In the genomic region with DNA sequence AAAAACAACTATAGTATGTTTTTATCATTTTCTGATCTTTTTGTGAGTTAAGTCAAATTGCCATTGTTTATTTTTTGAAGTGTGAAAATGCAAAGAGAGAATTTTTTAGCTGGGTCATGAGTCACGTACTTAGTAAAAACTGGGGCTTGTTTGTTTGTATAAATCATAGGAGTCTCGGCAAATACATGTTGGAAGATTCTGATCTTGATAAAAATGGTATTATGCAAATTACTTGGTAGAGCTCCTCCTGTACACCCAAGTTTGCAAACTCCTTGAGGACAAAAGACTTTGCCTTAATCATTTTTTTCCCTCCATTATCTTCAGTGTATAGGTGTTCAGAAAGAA, we compare ENCODE assay signal across 26 cellular contexts. TPM values are rescaled to one million over a fixed set of nuclear protein-coding genes. Genes with fewer than 3 reads are reported as not detected.
DNase-seq lines count a peak whose midpoint lies in the region; ATAC-seq, FAIRE-seq and TF ChIP-seq lines count a peak whose summit lies in the region.
"Had no signal": no experiment of that assay in that cellular context is flagged by ENCODE, and none has a peak within 500 bp of the region (broad histone marks: within the 10 kb centered on the region; RNA-seq: fewer than 3 reads in every experiment).

No MANE protein-coding gene starts in this region.

- no peaks in the 10 kb centered on the region for H3K9me3 Mint-ChIP-seq in HFFc6
- H3K9me3 Mint-ChIP-seq: activated naive CD4-positive, alpha-beta T cell treated with anti-CD3 and anti-CD28 coated beads, Interleukin-2, amount 50 U/mL, for 72 hours; CD8-positive, alpha-beta memory T cell; mesothelial cell of epicardium had no signal

- POLR2A ChIA-PET in A549 (lab: Yijun Ruan, JAX): no interaction called here

- no peaks in the 10 kb centered on the region; the same call in 1 of the 2 replicates for H3K27me3 Mint-ChIP-seq in HFFc6 (ENCODE audit: insufficient read depth)
- H3K27me3 Mint-ChIP-seq: activated CD4-positive, alpha-beta T cell treated with anti-CD3 and anti-CD28 coated beads for 36 hours; CD8-positive, alpha-beta memory T cell had no signal

- no peaks in the 10 kb centered on the region for H3K27me3 ChIP-seq in WERI-Rb-1 (ENCODE audit: insufficient read depth, low read depth, severe bottlenecking)
- H3K27me3 ChIP-seq: breast epithelium, neutrophil, right lobe of liver, spleen, stomach had no signal

- CTCF ChIA-PET in A549 (lab: Yijun Ruan, JAX): interaction anchor here (1.0 to 10.4 kb wide), 3 partner anchors 12 to 84 kb away, joined by 3 to 128 read pairs (median 3); no protein-coding TSS in a partner anchor

- H3K9me3 ChIP-seq in A549 (no peaks in the 10 kb centered on the region), WERI-Rb-1 (ENCODE audit: severe bottlenecking) (no peaks in the 10 kb centered on the region)
- H3K9me3 ChIP-seq: breast epithelium, neutrophil, right lobe of liver, SK-N-SH, spleen, stomach had no signal

- no peak for TF ChIP-seq RAD21 in A549 (conservative IDR thresholded peaks at IDR 0.05 in 1 of 2, IDR thresholded peaks at IDR 0.05 in 1 of 2)

- no peak for TF ChIP-seq POLR2A in A549 (IDR thresholded peaks at IDR 0.05; ENCODE audit: low read length)

- H3K4me2 ChIP-seq in A549: peak overlapping the region; percentile 28; the same call in 2 of the 3 replicates
- H3K4me2 ChIP-seq: SK-N-SH had no signal

- ATAC-seq in A549: no peak
- no peak for ATAC-seq in left lobe of liver
- ATAC-seq in HG03135 (IDR thresholded peaks at IDR 0.05; ENCODE audit: unreplicated experiment): no peak
- ATAC-seq: activated CD4-positive, alpha-beta T cell treated with anti-CD3 and anti-CD28 coated beads for 36 hours; activated naive CD4-positive, alpha-beta T cell treated with anti-CD3 and anti-CD28 coated beads, Interleukin-2, amount 50 U/mL, for 72 hours had no signal

- H3K4me3 Mint-ChIP-seq in HFFc6: no peak overlapping the region
- H3K4me3 Mint-ChIP-seq: activated CD4-positive, alpha-beta T cell treated with anti-CD3 and anti-CD28 coated beads for 36 hours; CD8-positive, alpha-beta memory T cell; mesothelial cell of epicardium had no signal

- no peak for FAIRE-seq in A549 (lab: Jason Lieb, UNC)
- peak; percentile 17 for FAIRE-seq in islet of Langerhans (lab: Jason Lieb, UNC)
- FAIRE-seq: colon, GM12892 had no signal

- H3K36me3 ChIP-seq in WERI-Rb-1: peaks cover 15% of the 10 kb centered on the region
- H3K36me3 ChIP-seq: breast epithelium had no signal

- TF ChIP-seq EP300 in A549 (IDR thresholded peaks at IDR 0.05): no peak

- H3K4me3 ChIP-seq in A549 (no peak overlapping the region), WERI-Rb-1 (ENCODE audit: low read depth, low read length) (no peak overlapping the region)
- H3K4me3 ChIP-seq: breast epithelium, right lobe of liver, spleen, stomach had no signal

- WGBS in A549 (ENCODE audit: missing lambda C conversion rate): 23% methylated on average over 2 of the region's 2 CpGs

- H3K27ac ChIP-seq in A549 (no peak overlapping the region), WERI-Rb-1 (peak overlapping the region; percentile 68)
- H3K27ac ChIP-seq: breast epithelium, neutrophil, right lobe of liver, spleen, stomach had no signal

- H3K27ac Mint-ChIP-seq in HFFc6: peak overlapping the region; percentile 38
- H3K27ac Mint-ChIP-seq: activated CD4-positive, alpha-beta T cell treated with anti-CD3 and anti-CD28 coated beads for 36 hours; activated naive CD4-positive, alpha-beta T cell treated with anti-CD3 and anti-CD28 coated beads, Interleukin-2, amount 50 U/mL, for 72 hours had no signal

- TF ChIP-seq CTCF in A549 (IDR thresholded peaks at IDR 0.05) (no peak), HFFc6 (IDR thresholded peaks at IDR 0.05) (no peak), WERI-Rb-1 (IDR thresholded peaks at IDR 0.05; ENCODE audit: low read depth, low read length) (no peak)

- DNase-seq in A549 (ENCODE audit: low read depth in 1 of 2, low spot score in 1 of 2) (no peak), HFFc6 (no peak), WERI-Rb-1 (no peak), left lobe of liver (ENCODE audit: low spot score) (no peak), SIG-M5 treated with dmso at 0.1 percent for 504 hours (lab: John Stamatoyannopoulos, UW; ENCODE audit: unreplicated experiment) (no peak), HuH-7 (ENCODE audit: low spot score) (no peak)
- DNase-seq: activated CD4-positive, alpha-beta T cell treated with anti-CD3 and anti-CD28 coated beads for 36 hours; anterior cingulate cortex; CD8-positive, alpha-beta memory T cell; DMS153; effector CD4-positive, alpha-beta T cell; islet precursor cell; NCI-H1092; right lobe of liver; SK-N-SH; spleen; stomach; T-helper 2 cell had no signal

- peaks cover 14% of the 10 kb centered on the region for H3K36me3 Mint-ChIP-seq in HFFc6 (ENCODE audit: low read depth)

- peaks cover 30% of the 10 kb centered on the region for H3K4me1 ChIP-seq in A549

- peaks cover 41% of the 10 kb centered on the region for H3K4me1 Mint-ChIP-seq in HFFc6 (ENCODE audit: low read depth)

TF ChIP-seq in A549, 52 proteins besides CTCF, POLR2A, EP300 and RAD21 (continues in another document):
- TF ChIP-seq, protein P1, sequence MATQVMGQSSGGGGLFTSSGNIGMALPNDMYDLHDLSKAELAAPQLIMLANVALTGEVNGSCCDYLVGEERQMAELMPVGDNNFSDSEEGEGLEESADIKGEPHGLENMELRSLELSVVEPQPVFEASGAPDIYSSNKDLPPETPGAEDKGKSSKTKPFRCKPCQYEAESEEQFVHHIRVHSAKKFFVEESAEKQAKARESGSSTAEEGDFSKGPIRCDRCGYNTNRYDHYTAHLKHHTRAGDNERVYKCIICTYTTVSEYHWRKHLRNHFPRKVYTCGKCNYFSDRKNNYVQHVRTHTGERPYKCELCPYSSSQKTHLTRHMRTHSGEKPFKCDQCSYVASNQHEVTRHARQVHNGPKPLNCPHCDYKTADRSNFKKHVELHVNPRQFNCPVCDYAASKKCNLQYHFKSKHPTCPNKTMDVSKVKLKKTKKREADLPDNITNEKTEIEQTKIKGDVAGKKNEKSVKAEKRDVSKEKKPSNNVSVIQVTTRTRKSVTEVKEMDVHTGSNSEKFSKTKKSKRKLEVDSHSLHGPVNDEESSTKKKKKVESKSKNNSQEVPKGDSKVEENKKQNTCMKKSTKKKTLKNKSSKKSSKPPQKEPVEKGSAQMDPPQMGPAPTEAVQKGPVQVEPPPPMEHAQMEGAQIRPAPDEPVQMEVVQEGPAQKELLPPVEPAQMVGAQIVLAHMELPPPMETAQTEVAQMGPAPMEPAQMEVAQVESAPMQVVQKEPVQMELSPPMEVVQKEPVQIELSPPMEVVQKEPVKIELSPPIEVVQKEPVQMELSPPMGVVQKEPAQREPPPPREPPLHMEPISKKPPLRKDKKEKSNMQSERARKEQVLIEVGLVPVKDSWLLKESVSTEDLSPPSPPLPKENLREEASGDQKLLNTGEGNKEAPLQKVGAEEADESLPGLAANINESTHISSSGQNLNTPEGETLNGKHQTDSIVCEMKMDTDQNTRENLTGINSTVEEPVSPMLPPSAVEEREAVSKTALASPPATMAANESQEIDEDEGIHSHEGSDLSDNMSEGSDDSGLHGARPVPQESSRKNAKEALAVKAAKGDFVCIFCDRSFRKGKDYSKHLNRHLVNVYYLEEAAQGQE (IDR thresholded peaks at IDR 0.05): no peak
- TF ChIP-seq CEBPB (IDR thresholded peaks at IDR 0.05) (no peak), TP53 (CRISPR knock-in tag; IDR thresholded peaks at IDR 0.05) (no peak), RARB (CRISPR knock-in tag; IDR thresholded peaks at IDR 0.05) (no peak), RCOR1 (IDR thresholded peaks at IDR 0.05; ENCODE audit: low read depth, low read length) (no peak), GATA3 (IDR thresholded peaks at IDR 0.05; ENCODE audit: borderline replicate concordance) (no peak), ZNF302 (CRISPR knock-in tag; IDR thresholded peaks at IDR 0.05) (no peak), TFCP2L1 (CRISPR knock-in tag; IDR thresholded peaks at IDR 0.05) (no peak), FOSL2 (IDR thresholded peaks at IDR 0.05) (no peak), FOSL2 (CRISPR knock-in tag; IDR thresholded peaks at IDR 0.05) (no peak), FOSB (CRISPR knock-in tag; IDR thresholded peaks at IDR 0.05) (no peak), ZSCAN20 (CRISPR knock-in tag; IDR thresholded peaks at IDR 0.05) (no peak), JUNB (IDR thresholded peaks at IDR 0.05) (no peak)
- TF ChIP-seq, protein P2, sequence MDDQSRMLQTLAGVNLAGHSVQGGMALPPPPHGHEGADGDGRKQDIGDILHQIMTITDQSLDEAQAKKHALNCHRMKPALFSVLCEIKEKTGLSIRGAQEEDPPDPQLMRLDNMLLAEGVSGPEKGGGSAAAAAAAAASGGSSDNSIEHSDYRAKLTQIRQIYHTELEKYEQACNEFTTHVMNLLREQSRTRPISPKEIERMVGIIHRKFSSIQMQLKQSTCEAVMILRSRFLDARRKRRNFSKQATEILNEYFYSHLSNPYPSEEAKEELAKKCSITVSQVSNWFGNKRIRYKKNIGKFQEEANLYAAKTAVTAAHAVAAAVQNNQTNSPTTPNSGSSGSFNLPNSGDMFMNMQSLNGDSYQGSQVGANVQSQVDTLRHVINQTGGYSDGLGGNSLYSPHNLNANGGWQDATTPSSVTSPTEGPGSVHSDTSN (IDR thresholded peaks at IDR 0.05): no peak
- TF ChIP-seq, protein P3, sequence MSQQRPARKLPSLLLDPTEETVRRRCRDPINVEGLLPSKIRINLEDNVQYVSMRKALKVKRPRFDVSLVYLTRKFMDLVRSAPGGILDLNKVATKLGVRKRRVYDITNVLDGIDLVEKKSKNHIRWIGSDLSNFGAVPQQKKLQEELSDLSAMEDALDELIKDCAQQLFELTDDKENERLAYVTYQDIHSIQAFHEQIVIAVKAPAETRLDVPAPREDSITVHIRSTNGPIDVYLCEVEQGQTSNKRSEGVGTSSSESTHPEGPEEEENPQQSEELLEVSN (IDR thresholded peaks at IDR 0.05; ENCODE audit: borderline replicate concordance, low read depth): no peak
- TF ChIP-seq, protein P4, sequence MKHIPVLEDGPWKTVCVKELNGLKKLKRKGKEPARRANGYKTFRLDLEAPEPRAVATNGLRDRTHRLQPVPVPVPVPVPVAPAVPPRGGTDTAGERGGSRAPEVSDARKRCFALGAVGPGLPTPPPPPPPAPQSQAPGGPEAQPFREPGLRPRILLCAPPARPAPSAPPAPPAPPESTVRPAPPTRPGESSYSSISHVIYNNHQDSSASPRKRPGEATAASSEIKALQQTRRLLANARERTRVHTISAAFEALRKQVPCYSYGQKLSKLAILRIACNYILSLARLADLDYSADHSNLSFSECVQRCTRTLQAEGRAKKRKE (CRISPR knock-in tag; IDR thresholded peaks at IDR 0.05; ENCODE audit: low read depth): no peak

RNA-seq across cellular contexts. Expression of gene TBPL1, which starts 25.8 kb away (rescaled TPM):
- 29.9 and 41.1 TPM in 2 replicates for polyA plus RNA-seq in A549 (2011; rRNA removed)
- polyA plus RNA-seq in A549 (2012; cell fraction: cytosol; rRNA removed): 15.7 and 16.4 TPM in 2 replicates
- polyA plus RNA-seq in A549 (2012; cell fraction: nucleus; rRNA removed): 5.1 and 7.4 TPM in 2 replicates
- polyA plus RNA-seq in A549 (2017; fragmentation: RNase III; extraction: RNeasy Plus Mini Kit Qiagen cat#74134 plus additional on column Dnase treatment): 22.4 to 24.7 TPM (median 24.7 TPM) in 3 replicates
- 5.8 and 9.0 TPM in 2 replicates for polyA minus RNA-seq in A549 (2011; rRNA and poly(A)+ RNA removed)
- total RNA-seq in HFFc6 (2021; fragmentation: NEBNext Ultra II Directional; extraction: Animal tissue kit (Norgen Biotek cat#: 25700)): 10 to 100 TPM; 30.7 to 40.6 (median 34.0) TPM
- total RNA-seq in left lobe of liver: 8.4 TPM
